In genomic region chr10:23558361-23558799, GRCh38 we compare ENCODE assay signal across 29 cellular contexts.
DNase-seq lines count a peak whose midpoint lies in the region; FAIRE-seq and TF ChIP-seq lines count a peak whose summit lies in the region.
"Had no signal": no experiment of that assay in that cellular context is flagged by ENCODE, and none has a peak within 500 bp of the region (broad histone marks: within the 10 kb centered on the region; RNA-seq: fewer than 3 reads in every experiment).

No MANE protein-coding gene starts in this region.

- dilution Hi-C loops in mammary epithelial cell (cut with HindIII; ENCODE audit: low sequenced_read_pairs) = no loop called here

- H3K79me2 ChIP-seq in mammary epithelial cell (ENCODE audit: insufficient read depth, low read length) = no peaks in the 10 kb centered on the region

- no peak overlapping the region for H3K4me3 Mint-ChIP-seq in MCF 10A (ENCODE audit: unreplicated experiment)
- H3K4me3 Mint-ChIP-seq: activated naive CD8-positive, alpha-beta T cell; central memory CD8-positive, alpha-beta T cell; dendritic cell treated with granulocyte-macrophage colony-stimulating factor and Interleukin-4, amounts not matched to agents 40 ng/mL and 50 ng/mL, for 4 days; H9; type B pancreatic cell had no signal

- no peaks in the 10 kb centered on the region for H3K4me1 ChIP-seq in breast epithelium
- H3K4me1 ChIP-seq in mammary epithelial cell (ENCODE audit: insufficient read depth, low read length) = peaks cover 17% of the 10 kb centered on the region
- no peaks in the 10 kb centered on the region for H3K4me1 ChIP-seq in left ventricle myocardium inferior
- H3K4me1 ChIP-seq: left lung had no signal

- TF ChIP-seq POLR2A in breast epithelium (IDR thresholded peaks at IDR 0.05) = no peak

- H3K4me2 ChIP-seq in mammary epithelial cell (ENCODE audit: insufficient read depth, low read depth, low read length) = no peak overlapping the region

- H3K27ac Mint-ChIP-seq in MCF 10A (ENCODE audit: low read depth, unreplicated experiment) = peak overlapping the region; percentile 22
- H3K27ac Mint-ChIP-seq: activated naive CD8-positive, alpha-beta T cell; dendritic cell treated with granulocyte-macrophage colony-stimulating factor and Interleukin-4, amounts not matched to agents 40 ng/mL and 50 ng/mL, for 4 days; H9; progenitor cell of endocrine pancreas; type B pancreatic cell had no signal

- H3K36me3 ChIP-seq in breast epithelium (peaks cover 2% of the 10 kb centered on the region), mammary epithelial cell (ENCODE audit: insufficient read depth, low read length) (no peaks in the 10 kb centered on the region), left ventricle myocardium inferior (no peaks in the 10 kb centered on the region)
- H3K36me3 ChIP-seq: left lung had no signal

- H3K36me3 Mint-ChIP-seq in MCF 10A (ENCODE audit: insufficient read depth, unreplicated experiment) = no peaks in the 10 kb centered on the region
- H3K36me3 Mint-ChIP-seq: type B pancreatic cell had no signal

- POLR2A ChIA-PET in MCF 10A (lab: Yijun Ruan, JAX) = interaction anchor here (0.5 kb wide), 1 partner anchor 400 kb away, joined by 5 read pairs; no protein-coding TSS in a partner anchor

- peaks cover 7% of the 10 kb centered on the region for H3K9me3 Mint-ChIP-seq in MCF 10A (ENCODE audit: unreplicated experiment)
- H3K9me3 Mint-ChIP-seq: type B pancreatic cell had no signal

- DNase-seq in MCF 10A (ENCODE audit: unreplicated experiment) (peak; percentile 11), breast epithelium (ENCODE audit: low spot score in 2 of 2) (no peak), mammary epithelial cell (peak; percentile 27), substantia nigra (lab: John Stamatoyannopoulos, UW) (no peak), cerebellar cortex (ENCODE audit: low spot score) (no peak), NCI-H1930 (lab: John Stamatoyannopoulos, UW) (no peak), left ventricle myocardium inferior (no peak)
- DNase-seq: activated CD4-positive, alpha-beta T cell treated with anti-CD3 and anti-CD28 coated beads for 48 hours; activated CD8-positive, alpha-beta memory T cell treated with anti-CD3 and anti-CD28 coated beads for 24 hours; activated T-cell treated with anti-CD3 and anti-CD28 coated beads for 4 hours; COR-L47; H9; KBM-7; left lung; NCI-H1417 treated with DMSO at 0.1 percent for 48 hours; NCI-H2081; NCI-H226; NCI-H69; stimulated activated CD4-positive, alpha-beta T cell treated with anti-CD3 and anti-CD28 coated beads, Interleukin-2, amount 100 ng/mL, for 48 hours; T1000 had no signal

- CTCF ChIA-PET in MCF 10A (lab: Yijun Ruan, JAX) = interaction anchor here (0.6 to 2.1 kb wide), 3 partner anchors 29 to 242 kb away, joined by 3 to 8 read pairs (median 4); no protein-coding TSS in a partner anchor
- CTCF ChIA-PET in mammary epithelial cell (lab: Charles Lee; ENCODE audit: low non-redundant PET) = no interaction called here

- no peak overlapping the region for H3K9ac ChIP-seq in mammary epithelial cell (ENCODE audit: insufficient read depth, low read length)

- intact Hi-C loops in MCF 10A (cut with micrococcal nuclease) (no loop called here), breast epithelium (cut with DNase I; ENCODE audit: low total_unique reads) (no loop called here), mammary epithelial cell (cut with micrococcal nuclease) (no loop called here), left ventricle myocardium inferior (cut with micrococcal nuclease) (no loop called here)

- WGBS in mammary epithelial cell (ENCODE audit: low coverage, missing lambda C conversion rate) = 68% methylated on average over 6 of the region's 6 CpGs

- H3K4me1 Mint-ChIP-seq in MCF 10A (ENCODE audit: insufficient read depth, unreplicated experiment) = peaks cover 20% of the 10 kb centered on the region
- H3K4me1 Mint-ChIP-seq: central memory CD8-positive, alpha-beta T cell; H9 had no signal

- H3K27ac ChIP-seq in breast epithelium (no peak overlapping the region), mammary epithelial cell (ENCODE audit: insufficient read depth, low read depth, low read length) (no peak overlapping the region), substantia nigra (ENCODE audit: low read depth, low read length, poor library complexity, severe bottlenecking) (no peak overlapping the region), left ventricle myocardium inferior (replicated peaks) (no peak overlapping the region)
- H3K27ac ChIP-seq: 22Rv1, C4-2B, left lung had no signal

- H2AFZ ChIP-seq in mammary epithelial cell (ENCODE audit: low read depth, low read length) = no peak overlapping the region

- H3K4me3 ChIP-seq in breast epithelium (no peak overlapping the region), mammary epithelial cell (replicated peaks in 1 of 3; ENCODE audit: insufficient read depth in 1 of 3, low read depth in 2 of 3, low read length in 3 of 3) (no peak overlapping the region), left ventricle myocardium inferior (no peak overlapping the region)
- H3K4me3 ChIP-seq: left lung had no signal

- peak; percentile 76 for FAIRE-seq in islet of Langerhans (lab: Jason Lieb, UNC)
- FAIRE-seq: GM12892 had no signal

- H4K20me1 ChIP-seq in mammary epithelial cell (ENCODE audit: insufficient read depth, low read length) = no peaks in the 10 kb centered on the region

- in situ Hi-C loops in mammary epithelial cell (cut with MboI; ENCODE audit: low sequenced_read_pairs in 2 of 2) = no loop called here

- no peaks in the 10 kb centered on the region for H3K27me3 ChIP-seq in breast epithelium
- no peaks in the 10 kb centered on the region for H3K27me3 ChIP-seq in mammary epithelial cell (ENCODE audit: insufficient read depth, low read length)
- H3K27me3 ChIP-seq in left ventricle myocardium inferior (ENCODE audit: low read depth) = peaks cover 5% of the 10 kb centered on the region
- H3K27me3 ChIP-seq: left lung had no signal

- H3K27me3 Mint-ChIP-seq in MCF 10A (ENCODE audit: insufficient read depth, unreplicated experiment) = no peaks in the 10 kb centered on the region
- H3K27me3 Mint-ChIP-seq: dendritic cell treated with granulocyte-macrophage colony-stimulating factor and Interleukin-4, amounts not matched to agents 40 ng/mL and 50 ng/mL, for 4 days had no signal

- BruUV-seq in MCF 10A (replicated peaks; lab: Mats Ljungman, UMichigan) (no TSS peak), mammary epithelial cell (replicated peaks; lab: Mats Ljungman, UMichigan) (no TSS peak)

- TF ChIP-seq CTCF in MCF 10A (IDR thresholded peaks at IDR 0.05; ENCODE audit: unreplicated experiment) (no peak), breast epithelium (IDR thresholded peaks at IDR 0.05) (no peak), mammary epithelial cell (conservative IDR thresholded peaks at IDR 0.05 in 1 of 2, IDR thresholded peaks at IDR 0.05 in 1 of 2; ENCODE audit: extremely low read depth in 1 of 2, insufficient read depth in 1 of 2, low read depth in 1 of 2, low read length in 2 of 2) (no peak), left ventricle myocardium inferior (IDR thresholded peaks at IDR 0.05; ENCODE audit: borderline replicate concordance) (no peak)

- H3K9me3 ChIP-seq in breast epithelium (peaks cover 0 to 33% of the 10 kb centered on the region in 2 donors), mammary epithelial cell (replicated peaks; ENCODE audit: insufficient read depth, low read length) (no peaks in the 10 kb centered on the region), left ventricle myocardium inferior (replicated peaks) (peaks cover 30% of the 10 kb centered on the region)

Comparison
In these comparisons a context has a peak if more than half of its experiments do, and no peak if none do; other contexts are left out.
1. DNase-seq: peak in MCF 10A (single experiment) and mammary epithelial cell (single experiment); none in breast epithelium (0 of 2), substantia nigra (0 of 49), cerebellar cortex (single experiment), NCI-H1930 (0 of 2) and left ventricle myocardium inferior (single experiment).